ENCODE assay signal across 21 cellular contexts in the genomic region with DNA sequence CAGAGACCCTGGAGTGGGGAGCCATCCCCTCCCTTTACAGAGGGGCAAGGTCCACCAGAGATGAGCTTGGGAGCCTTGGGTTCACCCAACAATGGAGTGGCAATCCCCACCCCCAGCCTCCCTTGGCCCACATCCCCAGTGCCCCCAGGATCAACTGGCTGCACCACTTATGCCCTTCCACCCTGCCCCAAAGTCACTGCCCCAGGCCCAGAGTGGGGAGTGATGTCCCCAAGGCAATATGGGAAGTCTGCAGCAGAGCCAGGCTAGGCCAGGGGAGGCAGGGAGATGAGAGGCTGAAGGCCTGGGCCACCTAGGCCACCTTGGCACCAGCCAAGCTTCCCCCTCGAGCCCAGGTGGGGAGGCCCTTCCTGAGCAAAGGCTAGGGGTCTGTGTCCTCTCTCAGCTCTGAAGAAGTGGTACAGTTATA.
"Had no signal": no experiment of that assay in that cellular context is flagged by ENCODE, and none has a peak within 500 bp of the region (broad histone marks: within the 10 kb centered on the region; RNA-seq: fewer than 3 reads in every experiment).

No MANE protein-coding gene starts in this region.

- ATAC-seq: activated CD4-positive, alpha-beta T cell treated with anti-CD3 and anti-CD28 coated beads for 36 hours; activated T-helper 17 cell treated with anti-CD3 and anti-CD28 coated beads, Interleukin-2, amount 50 U/mL, for 72 hours; gastroesophageal sphincter; left colon had no signal

- H3K36me3 Mint-ChIP-seq: activated naive CD8-positive, alpha-beta T cell treated with anti-CD3 and anti-CD28 coated beads for 36 hours; naive B cell had no signal

- DNase-seq: activated B cell treated with CpG ODN at 0.5 μM for 24 hours; activated CD4-positive, alpha-beta T cell treated with anti-CD3 and anti-CD28 coated beads for 36 hours; activated CD4-positive, alpha-beta T cell treated with anti-CD3 and anti-CD28 coated beads, Interleukin-2, amount 50 U/mL, for 4 hours; activated naive CD4-positive, alpha-beta T cell treated with Interleukin-2 at 50 U/mL for 16 hours; activated naive CD8-positive, alpha-beta T cell treated with anti-CD3 and anti-CD28 coated beads for 36 hours; activated T-cell treated with anti-CD3 and anti-CD28 coated beads, Interleukin-2, amount 50 U/mL, for 24 hours; cerebellar nuclear complex; left colon; mesendoderm; naive B cell; occipital lobe; sigmoid colon; stimulated activated CD4-positive, alpha-beta T cell treated with anti-CD3 and anti-CD28 coated beads, Interleukin-4, amount 100 ng/mL, for 1 hour; stimulated activated naive CD4-positive, alpha-beta T cell; T-helper 9 cell had no signal

- H3K9me3 Mint-ChIP-seq: activated B cell treated with CpG ODN at 0.5 μM for 24 hours; activated naive CD8-positive, alpha-beta T cell treated with anti-CD3 and anti-CD28 coated beads for 36 hours; activated T-cell treated with anti-CD3 and anti-CD28 coated beads, Interleukin-2, amount 50 U/mL, for 24 hours; activated T-helper 17 cell treated with anti-CD3 and anti-CD28 coated beads, Interleukin-2, amount 50 U/mL, for 72 hours; naive B cell had no signal

- H3K36me3 ChIP-seq: breast epithelium, gastroesophageal sphincter, sigmoid colon had no signal

- H3K9me3 ChIP-seq: breast epithelium, gastroesophageal sphincter, sigmoid colon had no signal

- H3K4me3 ChIP-seq: breast epithelium, coronary artery, gastroesophageal sphincter, sigmoid colon, smooth muscle cell had no signal

- H3K4me3 Mint-ChIP-seq: activated B cell treated with CpG ODN at 0.5 μM for 24 hours; activated CD4-positive, alpha-beta T cell treated with anti-CD3 and anti-CD28 coated beads for 36 hours; activated naive CD8-positive, alpha-beta T cell treated with anti-CD3 and anti-CD28 coated beads for 36 hours; activated T-cell treated with anti-CD3 and anti-CD28 coated beads, Interleukin-2, amount 50 U/mL, for 24 hours; activated T-helper 17 cell treated with anti-CD3 and anti-CD28 coated beads, Interleukin-2, amount 50 U/mL, for 72 hours had no signal

- H3K4me2 ChIP-seq: smooth muscle cell had no signal

- H3K27ac ChIP-seq: breast epithelium, epithelial cell of prostate, gastroesophageal sphincter, sigmoid colon had no signal

- H3K27me3 ChIP-seq: breast epithelium, gastroesophageal sphincter, sigmoid colon had no signal

- H3K27ac Mint-ChIP-seq: activated B cell treated with CpG ODN at 0.5 μM for 24 hours; activated CD4-positive, alpha-beta T cell treated with anti-CD3 and anti-CD28 coated beads for 36 hours; activated naive CD8-positive, alpha-beta T cell treated with anti-CD3 and anti-CD28 coated beads for 36 hours; activated T-cell treated with anti-CD3 and anti-CD28 coated beads, Interleukin-2, amount 50 U/mL, for 24 hours; activated T-helper 17 cell treated with anti-CD3 and anti-CD28 coated beads, Interleukin-2, amount 50 U/mL, for 72 hours had no signal
